ENCODE assay signal across 19 cellular contexts in genomic region chr7:24199978-24200377, GRCh38.
DNase-seq lines count a peak whose midpoint lies in the region; ATAC-seq, FAIRE-seq and TF ChIP-seq lines count a peak whose summit lies in the region.
"Had no signal": no experiment of that assay in that cellular context is flagged by ENCODE, and none has a peak within 500 bp of the region (broad histone marks: within the 10 kb centered on the region; RNA-seq: fewer than 3 reads in every experiment).

No MANE protein-coding gene starts in this region.

- H2AFZ ChIP-seq in mammary epithelial cell (ENCODE audit: low read depth, low read length), result no peak overlapping the region

- H3K36me3 ChIP-seq in CD4-positive, CD25-positive, alpha-beta regulatory T cell (ENCODE audit: control insufficient read depth, insufficient read depth, low read length), result no peaks in the 10 kb centered on the region
- H3K36me3 ChIP-seq in SK-N-MC (ENCODE audit: insufficient read depth, low read length), result no peaks in the 10 kb centered on the region
- H3K36me3 ChIP-seq in mammary epithelial cell (ENCODE audit: insufficient read depth, low read length), result no peaks in the 10 kb centered on the region
- H3K36me3 ChIP-seq: ascending aorta had no signal

- no peaks in the 10 kb centered on the region for H3K27me3 ChIP-seq in CD4-positive, CD25-positive, alpha-beta regulatory T cell (ENCODE audit: control insufficient read depth, insufficient read depth, low read length)
- H3K27me3 ChIP-seq in mammary epithelial cell (ENCODE audit: insufficient read depth, low read length), result no peaks in the 10 kb centered on the region
- H3K27me3 ChIP-seq: ascending aorta had no signal

- WGBS in mammary epithelial cell (ENCODE audit: low coverage, missing lambda C conversion rate), result 82% methylated on average over 1 of the region's 1 CpG

- no peaks in the 10 kb centered on the region for H3K9me3 Mint-ChIP-seq in CD4-positive, CD25-positive, alpha-beta regulatory T cell
- no peaks in the 10 kb centered on the region for H3K9me3 Mint-ChIP-seq in effector memory CD8-positive, alpha-beta T cell
- H3K9me3 Mint-ChIP-seq: stimulated activated naive CD8-positive, alpha-beta T cell treated with anti-CD3 and anti-CD28 coated beads, Interleukin-15, Interleukin-2, amounts not matched to agents 100 ng/mL and 50 ng/mL, for 24 hours; type B pancreatic cell had no signal

- peak; percentile 78 to 79 for ATAC-seq in CD4-positive, CD25-positive, alpha-beta regulatory T cell (ENCODE audit: low read depth in 2 of 2)
- ATAC-seq in effector memory CD8-positive, alpha-beta T cell (replicated peaks), result peak; percentile 96
- no peak for ATAC-seq in GM21529 (IDR thresholded peaks at IDR 0.05; ENCODE audit: unreplicated experiment)
- ATAC-seq: psoas muscle had no signal

- H3K4me3 ChIP-seq in CD4-positive, CD25-positive, alpha-beta regulatory T cell (ENCODE audit: low read depth, low read length), result no peak overlapping the region
- H3K4me3 ChIP-seq in SK-N-MC, result peak overlapping the region; percentile 57
- H3K4me3 ChIP-seq in mammary epithelial cell (replicated peaks in 1 of 3; ENCODE audit: insufficient read depth in 1 of 3, low read depth in 2 of 3, low read length in 3 of 3), result no peak overlapping the region
- H3K4me3 ChIP-seq: ascending aorta, psoas muscle, skin epidermis had no signal

- no peak for TF ChIP-seq POLR2A in H54 (IDR thresholded peaks at IDR 0.05; ENCODE audit: low read depth, low read length)

- no peak for TF ChIP-seq CTCF in mammary epithelial cell (conservative IDR thresholded peaks at IDR 0.05 in 1 of 2, IDR thresholded peaks at IDR 0.05 in 1 of 2; ENCODE audit: extremely low read depth in 1 of 2, insufficient read depth in 1 of 2, low read depth in 1 of 2, low read length in 2 of 2)

- BruUV-seq in mammary epithelial cell (replicated peaks; lab: Mats Ljungman, UMichigan), result no TSS peak

- no peaks in the 10 kb centered on the region for H3K79me2 ChIP-seq in mammary epithelial cell (ENCODE audit: insufficient read depth, low read length)

- DNase-seq in CD4-positive, CD25-positive, alpha-beta regulatory T cell, result peak in 2 of 3 donors; percentile 43 to 46
- DNase-seq in ELR (ENCODE audit: low read depth) (peak; percentile 3), SK-N-MC (ENCODE audit: low read depth, low spot score) (peak; percentile 91), mammary epithelial cell (no peak), H54 (ENCODE audit: insufficient read length, low spot score) (no peak), HK-2 (ENCODE audit: unreplicated experiment) (no peak)
- no peak for DNase-seq in effector memory CD8-positive, alpha-beta T cell
- DNase-seq: activated CD4-positive, alpha-beta T cell treated with anti-CD3 and anti-CD28 coated beads for 48 hours; activated CD8-positive, alpha-beta memory T cell treated with anti-CD3 and anti-CD28 coated beads, Interleukin-2, amount 50 U/mL, for 48 hours; effector memory CD4-positive, alpha-beta T cell; KG1; NCI-H1105; NCI-H2227 treated with DMSO at 0.1 percent for 48 hours; psoas muscle had no signal

- no peak overlapping the region for H3K4me3 Mint-ChIP-seq in CD4-positive, CD25-positive, alpha-beta regulatory T cell
- H3K4me3 Mint-ChIP-seq in effector memory CD8-positive, alpha-beta T cell, result no peak overlapping the region
- H3K4me3 Mint-ChIP-seq: stimulated activated naive CD8-positive, alpha-beta T cell treated with anti-CD3 and anti-CD28 coated beads, Interleukin-15, Interleukin-2, amounts not matched to agents 100 ng/mL and 50 ng/mL, for 24 hours; type B pancreatic cell had no signal

- peak overlapping the region; percentile 14 for H3K9ac ChIP-seq in SK-N-MC (ENCODE audit: insufficient read length)
- no peak overlapping the region for H3K9ac ChIP-seq in mammary epithelial cell (ENCODE audit: insufficient read depth, low read length)

- dilution Hi-C loops in mammary epithelial cell (cut with HindIII; ENCODE audit: low sequenced_read_pairs), result no loop called here

- no peaks in the 10 kb centered on the region for H3K36me3 Mint-ChIP-seq in CD4-positive, CD25-positive, alpha-beta regulatory T cell
- H3K36me3 Mint-ChIP-seq in effector memory CD8-positive, alpha-beta T cell (ENCODE audit: insufficient read depth), result peaks cover 2% of the 10 kb centered on the region
- H3K36me3 Mint-ChIP-seq: type B pancreatic cell had no signal

- in situ Hi-C loops in mammary epithelial cell (cut with MboI; ENCODE audit: low sequenced_read_pairs in 2 of 2), result no loop called here

- H4K20me1 ChIP-seq in mammary epithelial cell (ENCODE audit: insufficient read depth, low read length), result no peaks in the 10 kb centered on the region

- H3K27me3 Mint-ChIP-seq in CD4-positive, CD25-positive, alpha-beta regulatory T cell, result peaks cover 10% of the 10 kb centered on the region
- H3K27me3 Mint-ChIP-seq in effector memory CD8-positive, alpha-beta T cell, result peaks cover 5 to 23% of the 10 kb centered on the region in 2 donors

- H3K9me3 ChIP-seq in CD4-positive, CD25-positive, alpha-beta regulatory T cell (ENCODE audit: control insufficient read depth in 2 of 2, low read length in 2 of 2), result no peaks in the 10 kb centered on the region
- no peaks in the 10 kb centered on the region for H3K9me3 ChIP-seq in SK-N-MC (ENCODE audit: low read depth, low read length)
- H3K9me3 ChIP-seq in mammary epithelial cell (replicated peaks; ENCODE audit: insufficient read depth, low read length), result no peaks in the 10 kb centered on the region
- H3K9me3 ChIP-seq: ascending aorta, psoas muscle had no signal

- FAIRE-seq in H54 (lab: Jason Lieb, UNC), result no peak

- H3K4me1 Mint-ChIP-seq in CD4-positive, CD25-positive, alpha-beta regulatory T cell, result peaks cover 5 to 20% (median 11%) of the 10 kb centered on the region in 4 donors
- H3K4me1 Mint-ChIP-seq in effector memory CD8-positive, alpha-beta T cell (ENCODE audit: low read depth in 2 of 2), result peaks cover 4 to 6% of the 10 kb centered on the region in 2 donors

- intact Hi-C loops in mammary epithelial cell (cut with micrococcal nuclease), result no loop called here

- peaks cover 4% of the 10 kb centered on the region for H3K4me1 ChIP-seq in CD4-positive, CD25-positive, alpha-beta regulatory T cell (ENCODE audit: control insufficient read depth, insufficient read depth, low read length, poor library complexity, severe bottlenecking)
- H3K4me1 ChIP-seq in mammary epithelial cell (ENCODE audit: insufficient read depth, low read length), result no peaks in the 10 kb centered on the region
- H3K4me1 ChIP-seq: ascending aorta, psoas muscle had no signal

- H3K27ac Mint-ChIP-seq in CD4-positive, CD25-positive, alpha-beta regulatory T cell, result peak overlapping the region in 2 of 3 donors; percentile 0 to 1
- no peak overlapping the region for H3K27ac Mint-ChIP-seq in effector memory CD8-positive, alpha-beta T cell
- H3K27ac Mint-ChIP-seq: stimulated activated naive CD8-positive, alpha-beta T cell treated with anti-CD3 and anti-CD28 coated beads, Interleukin-15, Interleukin-2, amounts not matched to agents 100 ng/mL and 50 ng/mL, for 24 hours; type B pancreatic cell had no signal

- CTCF ChIA-PET in mammary epithelial cell (lab: Charles Lee; ENCODE audit: low non-redundant PET), result no interaction called here

- no peak overlapping the region for H3K4me2 ChIP-seq in mammary epithelial cell (ENCODE audit: insufficient read depth, low read depth, low read length)

- no peak overlapping the region for H3K27ac ChIP-seq in CD4-positive, CD25-positive, alpha-beta regulatory T cell (ENCODE audit: insufficient read depth, low read length, poor library complexity, severe bottlenecking)
- H3K27ac ChIP-seq in SK-N-MC (peak overlapping the region; percentile 90), mammary epithelial cell (ENCODE audit: insufficient read depth, low read depth, low read length) (no peak overlapping the region)
- H3K27ac ChIP-seq: ascending aorta, psoas muscle, skin epidermis had no signal

Comparison
In these comparisons a context has a peak if more than half of its experiments do, and no peak if none do; other contexts are left out.
1. DNase-seq: peak in CD4-positive, CD25-positive, alpha-beta regulatory T cell (2 of 3), ELR (single experiment) and SK-N-MC (single experiment); none in effector memory CD8-positive, alpha-beta T cell (0 of 3), mammary epithelial cell (single experiment), H54 (single experiment) and HK-2 (single experiment).
2. H3K27ac Mint-ChIP-seq: peak in CD4-positive, CD25-positive, alpha-beta regulatory T cell (2 of 3); none in effector memory CD8-positive, alpha-beta T cell (0 of 2).